In genomic region chr1:54791880-54792522, GRCh38 we compare ENCODE assay signal across 8 cellular contexts. TPM values are rescaled to one million over a fixed set of nuclear protein-coding genes. Genes with fewer than 3 reads are reported as not detected.
DNase-seq lines count a peak whose midpoint lies in the region; FAIRE-seq and TF ChIP-seq lines count a peak whose summit lies in the region.

No MANE protein-coding gene starts in this region.

- no peak for TF ChIP-seq POLR2A in GM12892 (IDR thresholded peaks at IDR 0.05; ENCODE audit: low read depth, low read length)

- H3K27me3 Mint-ChIP-seq in endothelial cell (ENCODE audit: unreplicated experiment) = peaks cover 2% of the 10 kb centered on the region

- DNase-seq in BJ (ENCODE audit: low read depth) (no peak), H4 (ENCODE audit: low spot score) (peak; percentile 34), SKM-1 (lab: John Stamatoyannopoulos, UW; ENCODE audit: unreplicated experiment) (peak; percentile 19), endothelial cell (ENCODE audit: low spot score) (peak; percentile 53), GM12892 (ENCODE audit: insufficient read length) (no peak), hepatic stellate cell (ENCODE audit: low spot score) (no peak), caudate nucleus (lab: John Stamatoyannopoulos, UW) (no peak)
- peak; percentile 51 to 71 (median 60) for DNase-seq in stimulated activated CD4-positive, alpha-beta T cell treated with anti-CD3 and anti-CD28 coated beads, Interleukin-12 subunit alpha, Interleukin-12 subunit beta, amount 100 ng/mL, for 48 hours (ENCODE audit: low read depth in 2 of 3, low spot score in 1 of 3)

- POLR2A ChIA-PET in BJ (lab: Charles Lee) = no interaction called here

- H3K27me3 ChIP-seq in BJ (ENCODE audit: control insufficient read depth, insufficient read depth, low read length) = peaks cover 3% of the 10 kb centered on the region

- no peak overlapping the region for H3K4me3 Mint-ChIP-seq in endothelial cell (ENCODE audit: unreplicated experiment)

- no peaks in the 10 kb centered on the region for H3K9me3 Mint-ChIP-seq in endothelial cell (ENCODE audit: unreplicated experiment)

- no peak overlapping the region for H3K27ac Mint-ChIP-seq in endothelial cell (ENCODE audit: unreplicated experiment)

- FAIRE-seq in GM12892 (lab: Jason Lieb, UNC) = no peak

- H3K36me3 Mint-ChIP-seq in endothelial cell (ENCODE audit: low read depth, unreplicated experiment) = no peaks in the 10 kb centered on the region

- CTCF ChIA-PET in BJ (lab: Yijun Ruan, JAX) = interaction anchor here (0.8 to 1.9 kb wide), 3 partner anchors 10 to 18 kb away, joined by 3 to 6 read pairs (median 6); no protein-coding TSS in a partner anchor

- peak; percentile 59 for TF ChIP-seq CTCF in BJ (IDR thresholded peaks at IDR 0.05; ENCODE audit: insufficient read depth, low read depth, low read length)
- TF ChIP-seq CTCF in endothelial cell (IDR thresholded peaks at IDR 0.05; ENCODE audit: unreplicated experiment) = peak; percentile 98

- no peak overlapping the region for H3K4me3 ChIP-seq in BJ (ENCODE audit: low read depth, low read length)

- no peak overlapping the region for H3K27ac ChIP-seq in caudate nucleus (ENCODE audit: low read depth, low read length)

- no peaks in the 10 kb centered on the region for H3K36me3 ChIP-seq in BJ (ENCODE audit: control insufficient read depth, insufficient read depth, low read length)

- H3K4me1 Mint-ChIP-seq in endothelial cell (ENCODE audit: unreplicated experiment) = no peaks in the 10 kb centered on the region

RNA-seq across cellular contexts. Expression of gene TTC22, which starts 9.1 kb away (rescaled TPM):
- not detected in 2 replicates for polyA plus RNA-seq in BJ (2011; rRNA removed)
- polyA minus RNA-seq in BJ (2011; rRNA and poly(A)+ RNA removed) = not detected in 2 replicates
- not detected in 2 replicates for total RNA-seq in H4 (2014; rRNA removed; shearing (Covaris generic))
- total RNA-seq in endothelial cell (ENCODE audit: unreplicated experiment) = not detected
- 0.53 TPM for polyA plus RNA-seq in GM12892 (2012; ENCODE audit: missing spikeins)

RNA-seq across cellular contexts. Expression of gene PARS2, which starts 27.7 kb away (rescaled TPM):
- 3.7 and 3.9 TPM in 2 replicates for polyA plus RNA-seq in BJ (2011; rRNA removed)
- polyA minus RNA-seq in BJ (2011; rRNA and poly(A)+ RNA removed) = 5.4 and 6.7 TPM in 2 replicates
- 6.1 and 7.0 TPM in 2 replicates for total RNA-seq in H4 (2014; rRNA removed; shearing (Covaris generic))
- 6.5 TPM for total RNA-seq in endothelial cell (ENCODE audit: unreplicated experiment)
- polyA plus RNA-seq in GM12892 (2012; ENCODE audit: missing spikeins) = 3.2 TPM

Comparison
In these comparisons a context has a peak if more than half of its experiments do, and no peak if none do; other contexts are left out.
1. DNase-seq: peak in H4 (single experiment), SKM-1 (single experiment), endothelial cell (single experiment) and stimulated activated CD4-positive, alpha-beta T cell treated with anti-CD3 and anti-CD28 coated beads, Interleukin-12 subunit alpha, Interleukin-12 subunit beta, amount 100 ng/mL, for 48 hours (3 of 3); none in BJ (single experiment), GM12892 (single experiment), hepatic stellate cell (single experiment) and caudate nucleus (0 of 61).